18 cellular contexts compared by ENCODE assay signal in the genomic region with DNA sequence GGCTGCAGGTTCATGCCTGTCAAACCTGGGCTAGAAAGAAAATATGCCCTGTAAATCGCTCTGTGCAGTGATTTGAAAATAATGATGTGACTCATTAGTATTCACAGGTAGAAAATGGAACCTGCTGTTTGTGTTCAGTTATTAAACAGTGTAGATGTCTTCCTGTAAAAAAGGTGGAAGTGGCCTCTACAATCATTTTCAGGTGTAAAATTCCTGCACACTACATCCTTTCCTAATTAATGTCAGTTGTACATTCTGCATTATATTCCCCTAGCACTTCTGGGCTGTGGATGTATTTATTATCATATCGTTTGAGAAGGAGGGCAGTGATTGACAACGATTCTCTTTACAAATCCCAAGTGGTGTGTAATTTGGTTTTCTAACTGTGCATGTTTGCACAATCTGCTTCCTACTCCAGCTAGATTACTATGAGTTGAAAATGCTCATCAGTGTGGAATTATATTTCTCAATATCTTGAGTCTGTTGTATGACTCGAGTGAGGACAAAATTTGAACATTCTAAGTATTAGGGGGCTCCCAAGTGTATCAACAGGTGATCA.
A peak's percentile ranks its signal among the peaks of the same experiment; 100 is the strongest.
DNase-seq lines count a peak whose midpoint lies in the region; ATAC-seq and TF ChIP-seq lines count a peak whose summit lies in the region.
"Had no signal": no experiment of that assay in that cellular context is flagged by ENCODE, and none has a peak within 500 bp of the region (broad histone marks: within the 10 kb centered on the region; RNA-seq: fewer than 3 reads in every experiment).

No MANE protein-coding gene starts in this region.

- WGBS in IMR-90 (ENCODE audit: extremely low coverage in 2 of 2, insufficient read length in 1 of 2), 2 experiments: 40% methylated on average over 1 of the region's 4 CpGs; no CpG with 5 or more reads in 1 of the 2 experiments
- WGBS in heart left ventricle, 4 donors: 70 to 85% (median 78%) methylated on average over 4 of the region's 4 CpGs

- TF ChIP-seq RAD21 in IMR-90 (IDR thresholded peaks at IDR 0.05; ENCODE audit: low read length): no peak

- H2AK5ac ChIP-seq in IMR-90 (ENCODE audit: low read depth, low read length): no peak overlapping the region

- H3K18ac ChIP-seq in IMR-90 (ENCODE audit: low read depth, low read length): no peak overlapping the region

- POLR2A ChIA-PET in IMR-90 (lab: Charles Lee; ENCODE audit: unreplicated experiment): no interaction called here

- H3K23ac ChIP-seq in IMR-90 (ENCODE audit: low read depth, low read length): no peak overlapping the region

- H3K27me3 ChIP-seq in IMR-90 (ENCODE audit: control insufficient read depth, insufficient read depth, low read length): no peaks in the 10 kb centered on the region
- H3K27me3 ChIP-seq in heart left ventricle: no peaks in the 10 kb centered on the region
- H3K27me3 ChIP-seq: Peyer's patch had no signal

- H3K36me3 ChIP-seq in IMR-90 (ENCODE audit: control insufficient read depth, insufficient read depth, low read length) (no peaks in the 10 kb centered on the region), heart left ventricle (no peaks in the 10 kb centered on the region)
- H3K36me3 ChIP-seq: Peyer's patch had no signal

- H3K4me1 ChIP-seq in IMR-90 (ENCODE audit: control insufficient read depth, insufficient read depth, low read length) (peaks cover 4% of the 10 kb centered on the region; the same call in 1 of the 2 replicates), heart left ventricle (peaks cover 0 to 3% (median 0%) of the 10 kb centered on the region in 12 donors)
- H3K4me1 ChIP-seq: Peyer's patch had no signal

- TF ChIP-seq POLR2A in IMR-90 (IDR thresholded peaks at IDR 0.05; ENCODE audit: low read depth, low read length): no peak
- TF ChIP-seq POLR2A in heart left ventricle (IDR thresholded peaks at IDR 0.05): no peak

- dilution Hi-C loops in IMR-90 (cut with HindIII; ENCODE audit: low sequenced_read_pairs, unreplicated experiment): no loop called here

- H2BK120ac ChIP-seq in IMR-90 (ENCODE audit: low read depth, low read length): no peak overlapping the region

- no peak overlapping the region for H3K9ac ChIP-seq in IMR-90 (ENCODE audit: low read depth, low read length)

- BruUV-seq in IMR-90 (replicated peaks; lab: Mats Ljungman, UMichigan): no TSS peak

- no peaks in the 10 kb centered on the region for H3K9me3 ChIP-seq in IMR-90 (ENCODE audit: control insufficient read depth, insufficient read depth, low read length)
- no peaks in the 10 kb centered on the region for H3K9me3 ChIP-seq in heart left ventricle
- H3K9me3 ChIP-seq: Peyer's patch had no signal

- H2BK20ac ChIP-seq in IMR-90 (ENCODE audit: low read depth, low read length): no peak overlapping the region

- no peak overlapping the region for H4K5ac ChIP-seq in IMR-90 (ENCODE audit: low read depth, low read length)

- H2BK5ac ChIP-seq in IMR-90 (ENCODE audit: low read depth, low read length, poor library complexity, severe bottlenecking): no peak overlapping the region

- no peak overlapping the region for H3K4me2 ChIP-seq in IMR-90 (ENCODE audit: low read depth, low read length)

- TF ChIP-seq CTCF in IMR-90 (conservative IDR thresholded peaks at IDR 0.05; ENCODE audit: low read depth, low read length): no peak
- no peak for TF ChIP-seq CTCF in choroid plexus epithelial cell (conservative IDR thresholded peaks at IDR 0.05; ENCODE audit: low read depth, low read length)
- no peak for TF ChIP-seq CTCF in heart left ventricle (IDR thresholded peaks at IDR 0.05)

- peaks cover 5% of the 10 kb centered on the region for H3K9me1 ChIP-seq in IMR-90 (ENCODE audit: insufficient read depth, low read length)

- H3K79me1 ChIP-seq in IMR-90 (ENCODE audit: low read depth in 1 of 2, low read length in 2 of 2): no peaks in the 10 kb centered on the region

- no peaks in the 10 kb centered on the region for H4K20me1 ChIP-seq in IMR-90 (ENCODE audit: insufficient read depth, low read length)

- H3K4ac ChIP-seq in IMR-90 (ENCODE audit: low read depth, low read length): no peak overlapping the region

- no peak overlapping the region for H4K91ac ChIP-seq in IMR-90 (ENCODE audit: insufficient read depth, low read depth, low read length)

- H3K4me3 ChIP-seq in IMR-90 (ENCODE audit: insufficient read depth, low read depth, low read length) (no peak overlapping the region), choroid plexus epithelial cell (ENCODE audit: low read depth, low read length) (no peak overlapping the region), heart left ventricle (no peak overlapping the region)
- H3K4me3 ChIP-seq: GM12878, Peyer's patch had no signal

- no peak overlapping the region for H2AK9ac ChIP-seq in IMR-90 (replicated peaks; ENCODE audit: low read depth, low read length, poor library complexity)

- CTCF ChIA-PET in IMR-90 (lab: Yijun Ruan, JAX): no interaction called here

- no peak overlapping the region for H2AFZ ChIP-seq in IMR-90 (replicated peaks; ENCODE audit: low read length, poor library complexity)

- DNase-seq in NCI-H146 treated with DMSO at 0.1 percent for 48 hours (lab: John Stamatoyannopoulos, UW; ENCODE audit: unreplicated experiment): peak; percentile 22
- no peak for DNase-seq in NCI-H146 (lab: John Stamatoyannopoulos, UW)
- DNase-seq in IMR-90: peak; percentile 39
- peak; percentile 10 for DNase-seq in choroid plexus epithelial cell (ENCODE audit: low read depth)
- DNase-seq in kidney tubule cell (ENCODE audit: low spot score): peak; percentile 49
- no peak for DNase-seq in NCI-H2107 (lab: John Stamatoyannopoulos, UW)
- DNase-seq in DMS 273 treated with DMSO at 0.1 percent for 48 hours (lab: John Stamatoyannopoulos, UW): no peak
- no peak for DNase-seq in heart left ventricle
- DNase-seq: 8988T, NCI-H1092, NCI-H187 treated with DMSO at 0.1 percent for 48 hours, NCI-H345, NCI-H526 treated with DMSO at 0.1 percent for 48 hours, Peyer's patch, Right ventricle myocardium superior had no signal

- ATAC-seq in IMR-90 (ENCODE audit: low read depth): no peak
- ATAC-seq in heart left ventricle: no peak
- ATAC-seq: GM12878, SK-N-SH treated with all-trans-retinoic acid at 6 μM for 48 hours had no signal

- H3K14ac ChIP-seq in IMR-90 (replicated peaks; ENCODE audit: low read depth, low read length): no peak overlapping the region

- H3K27ac ChIP-seq in IMR-90 (ENCODE audit: insufficient read depth, low read length) (no peak overlapping the region), heart left ventricle (no peak overlapping the region)
- H3K27ac ChIP-seq: C4-2B, Peyer's patch had no signal

- H3K56ac ChIP-seq in IMR-90 (ENCODE audit: extremely low read depth, insufficient read depth, low read length): no peak overlapping the region

- no peak overlapping the region for H2BK15ac ChIP-seq in IMR-90 (ENCODE audit: low read depth, low read length)

- in situ Hi-C loops in IMR-90 (cut with MboI; ENCODE audit: low sequenced_read_pairs): no loop called here

- intact Hi-C loops in IMR-90 (cut with micrococcal nuclease): no loop called here
- intact Hi-C loops in heart left ventricle (cut with DNase I): no loop called here

- H4K8ac ChIP-seq in IMR-90 (ENCODE audit: low read depth in 2 of 2, low read length in 2 of 2): no peak overlapping the region

TF ChIP-seq in IMR-90, 13 proteins besides CTCF, POLR2A, EP300 and RAD21:
- TF ChIP-seq RFX5 (IDR thresholded peaks at IDR 0.05; ENCODE audit: low read depth, low read length): no peak
- TF ChIP-seq CEBPB (IDR thresholded peaks at IDR 0.05; ENCODE audit: low read depth, low read length): peak; percentile 75; the same call in 1 of the 2 replicates
- no peak for TF ChIP-seq MXI1 (IDR thresholded peaks at IDR 0.05; ENCODE audit: borderline replicate concordance, low read depth, low read length)

Comparison
In these comparisons a context has a peak if more than half of its experiments do, and no peak if none do; other contexts are left out.
1. DNase-seq: peak in NCI-H146 treated with DMSO at 0.1 percent for 48 hours (single experiment), IMR-90 (single experiment), choroid plexus epithelial cell (single experiment) and kidney tubule cell (single experiment); none in NCI-H146 (single experiment), NCI-H2107 (single experiment), DMS 273 treated with DMSO at 0.1 percent for 48 hours (single experiment) and heart left ventricle (0 of 5).